ENCODE assay signal across 18 cellular contexts in the genomic region with DNA sequence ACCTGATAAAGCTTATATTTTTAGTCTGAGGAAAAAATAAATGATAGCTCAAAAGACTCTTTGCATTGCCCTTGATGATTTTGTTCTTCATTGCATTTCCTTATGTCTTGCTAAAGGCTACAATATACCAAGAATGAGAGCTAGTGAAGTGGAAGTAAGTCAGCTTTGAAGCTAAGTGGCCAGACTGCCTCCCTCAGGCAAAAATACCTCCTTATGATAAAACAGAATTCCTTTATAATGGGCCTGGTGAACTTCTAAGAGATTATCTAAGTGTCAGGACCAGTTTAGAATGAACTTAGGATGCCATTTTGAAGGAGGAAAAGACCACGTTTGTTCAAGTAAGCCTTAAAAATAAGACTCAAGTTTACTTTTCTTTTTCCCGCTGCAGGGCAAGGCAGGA.
DNase-seq lines count a peak whose midpoint lies in the region; TF ChIP-seq lines count a peak whose summit lies in the region.
"Had no signal": no experiment of that assay in that cellular context is flagged by ENCODE, and none has a peak within 500 bp of the region (broad histone marks: within the 10 kb centered on the region; RNA-seq: fewer than 3 reads in every experiment).

No MANE protein-coding gene starts in this region.

- no peak overlapping the region for H2BK15ac ChIP-seq in mesendoderm (replicated peaks; ENCODE audit: low read depth)

- H2AFZ ChIP-seq in Karpas-422 (ENCODE audit: low read length) (peak overlapping the region; percentile 15; the same call in 1 of the 2 replicates), OCI-LY3 (ENCODE audit: low read depth, low read length) (no peak overlapping the region), smooth muscle cell (ENCODE audit: low read depth) (no peak overlapping the region)

- no peaks in the 10 kb centered on the region for H3K27me3 ChIP-seq in Karpas-422 (ENCODE audit: low read length)
- no peaks in the 10 kb centered on the region for H3K27me3 ChIP-seq in OCI-LY3 (ENCODE audit: low read depth, low read length)
- no peaks in the 10 kb centered on the region for H3K27me3 ChIP-seq in mesendoderm (ENCODE audit: insufficient read depth, low read length, poor library complexity)
- no peaks in the 10 kb centered on the region for H3K27me3 ChIP-seq in smooth muscle cell (ENCODE audit: low read depth)
- H3K27me3 ChIP-seq: BE2C had no signal

- H4K8ac ChIP-seq in mesendoderm (ENCODE audit: low read depth, low read length), result no peak overlapping the region

- WGBS in mesendoderm (ENCODE audit: extremely low coverage, insufficient coverage, low lambda C conversion rate), result no CpG with 5 or more reads among the region's 2 CpGs
- WGBS in smooth muscle cell (ENCODE audit: low lambda C conversion rate), result 44% methylated on average over 2 of the region's 2 CpGs

- DNase-seq in Karpas-422, result no peak
- DNase-seq in mesendoderm, result peak; percentile 45
- DNase-seq in retinal pigment epithelial cell (ENCODE audit: low read depth), result peak; percentile 7
- no peak for DNase-seq in globus pallidus (ENCODE audit: low spot score)
- DNase-seq in smooth muscle cell (lab: John Stamatoyannopoulos, UW; ENCODE audit: unreplicated experiment), result no peak
- no peak for DNase-seq in NCI-H2171 treated with DMSO at 0.1 percent for 48 hours (lab: John Stamatoyannopoulos, UW)
- DNase-seq: BE2C; C1 segment of cervical spinal cord; CD4-positive, CD25-positive, alpha-beta regulatory T cell; CD8-positive, alpha-beta memory T cell; COR-L47; DMS 273 treated with DMSO at 0.1 percent for 48 hours; DMS53; DND-41; EL; GDM1 had no signal

- H3K79me1 ChIP-seq in mesendoderm (ENCODE audit: low read length), result no peaks in the 10 kb centered on the region

- H3K9me3 ChIP-seq in Karpas-422 (ENCODE audit: low read length) (no peaks in the 10 kb centered on the region), OCI-LY3 (ENCODE audit: insufficient read depth, low read length) (no peaks in the 10 kb centered on the region), smooth muscle cell (replicated peaks; ENCODE audit: low read depth) (no peaks in the 10 kb centered on the region)
- H3K9me3 ChIP-seq: BE2C, HAP-1 had no signal

- H3K4me3 ChIP-seq in Karpas-422 (ENCODE audit: low read length) (no peak overlapping the region), OCI-LY3 (ENCODE audit: low read length) (no peak overlapping the region), mesendoderm (ENCODE audit: low read length) (no peak overlapping the region), retinal pigment epithelial cell (ENCODE audit: low read length) (no peak overlapping the region), smooth muscle cell (no peak overlapping the region)
- H3K4me3 ChIP-seq: HAP-1 had no signal

- H3K79me2 ChIP-seq in Karpas-422 (ENCODE audit: low read length) (no peaks in the 10 kb centered on the region), OCI-LY3 (ENCODE audit: low read length) (no peaks in the 10 kb centered on the region), mesendoderm (ENCODE audit: control insufficient read depth, insufficient read depth, low read length) (no peaks in the 10 kb centered on the region), smooth muscle cell (ENCODE audit: low read depth) (no peaks in the 10 kb centered on the region)

- H3K36me3 ChIP-seq in Karpas-422 (ENCODE audit: insufficient read depth, low read length), result no peaks in the 10 kb centered on the region
- no peaks in the 10 kb centered on the region for H3K36me3 ChIP-seq in OCI-LY3 (replicated peaks; ENCODE audit: low read depth, low read length)
- H3K36me3 ChIP-seq in mesendoderm (ENCODE audit: control insufficient read depth, insufficient read depth, low read length), result no peaks in the 10 kb centered on the region
- H3K36me3 ChIP-seq in smooth muscle cell (ENCODE audit: low read depth), result no peaks in the 10 kb centered on the region
- H3K36me3 ChIP-seq: BE2C, HAP-1 had no signal

- H3K56ac ChIP-seq in mesendoderm (ENCODE audit: low read length), result no peak overlapping the region

- H3F3A ChIP-seq in smooth muscle cell (ENCODE audit: low read depth), result no peaks in the 10 kb centered on the region

- H3K4me2 ChIP-seq in Karpas-422 (ENCODE audit: low read depth, low read length, poor library complexity, severe bottlenecking), result no peak overlapping the region
- H3K4me2 ChIP-seq in OCI-LY3 (ENCODE audit: low read length), result no peak overlapping the region
- H3K4me2 ChIP-seq in mesendoderm (ENCODE audit: low read length), result no peak overlapping the region
- no peak overlapping the region for H3K4me2 ChIP-seq in smooth muscle cell

- TF ChIP-seq CTCF in OCI-LY3 (IDR thresholded peaks at IDR 0.05; ENCODE audit: low read depth, low read length) (0 out of 2 replicates have a peak, but pooled peaks have one; percentile 8), retinal pigment epithelial cell (conservative IDR thresholded peaks at IDR 0.05; ENCODE audit: low read depth, low read length) (no peak), smooth muscle cell (IDR thresholded peaks at IDR 0.05; ENCODE audit: borderline replicate concordance, insufficient read depth, poor library complexity, severe bottlenecking) (no peak)

- H3K9me2 ChIP-seq in Karpas-422 (replicated peaks; ENCODE audit: insufficient read depth, low read length), result no peaks in the 10 kb centered on the region

- H3K18ac ChIP-seq in mesendoderm (ENCODE audit: low read length), result no peak overlapping the region

- no peak overlapping the region for H3K23ac ChIP-seq in mesendoderm (ENCODE audit: low read length)

- no peak overlapping the region for H2BK5ac ChIP-seq in mesendoderm (ENCODE audit: low read length)

- H3K27ac ChIP-seq in Karpas-422 (ENCODE audit: low read length) (no peak overlapping the region), OCI-LY3 (ENCODE audit: low read length) (no peak overlapping the region), mesendoderm (ENCODE audit: low read depth, low read length) (no peak overlapping the region), smooth muscle cell (ENCODE audit: low read depth) (no peak overlapping the region)

- no peak overlapping the region for H3K4ac ChIP-seq in mesendoderm (ENCODE audit: low read depth, low read length)

- H4K20me1 ChIP-seq in Karpas-422 (ENCODE audit: insufficient read depth, low read depth, low read length), result no peaks in the 10 kb centered on the region
- H4K20me1 ChIP-seq in OCI-LY3 (ENCODE audit: insufficient read depth, low read length), result no peaks in the 10 kb centered on the region
- no peaks in the 10 kb centered on the region for H4K20me1 ChIP-seq in smooth muscle cell (ENCODE audit: low read depth)

- no peak overlapping the region for H4K5ac ChIP-seq in mesendoderm (ENCODE audit: low read length)

- peaks cover 22% of the 10 kb centered on the region for H3K4me1 ChIP-seq in Karpas-422 (ENCODE audit: low read length)
- H3K4me1 ChIP-seq in OCI-LY3 (ENCODE audit: low read length), result no peaks in the 10 kb centered on the region
- H3K4me1 ChIP-seq in mesendoderm (ENCODE audit: control insufficient read depth, low read depth, low read length), result no peaks in the 10 kb centered on the region
- no peaks in the 10 kb centered on the region for H3K4me1 ChIP-seq in smooth muscle cell (ENCODE audit: low read depth)
- H3K4me1 ChIP-seq: BE2C had no signal

- H3K9ac ChIP-seq in Karpas-422 (ENCODE audit: low read length) (no peak overlapping the region), OCI-LY3 (ENCODE audit: low read length) (no peak overlapping the region), mesendoderm (ENCODE audit: low read length) (no peak overlapping the region), smooth muscle cell (ENCODE audit: low read depth) (no peak overlapping the region)

- no peak overlapping the region for H2AK5ac ChIP-seq in mesendoderm (ENCODE audit: low read length)

- no peak overlapping the region for H2BK120ac ChIP-seq in mesendoderm (ENCODE audit: low read depth, low read length)

Comparison
In these comparisons a context has a peak if more than half of its experiments do, and no peak if none do; other contexts are left out.
1. DNase-seq: peak in mesendoderm (single experiment) and retinal pigment epithelial cell (single experiment); none in Karpas-422 (single experiment), globus pallidus (single experiment), smooth muscle cell (single experiment) and NCI-H2171 treated with DMSO at 0.1 percent for 48 hours (single experiment).